ENCODE assay signal across 1 cellular context in genomic region chr17:41421116-41421515, GRCh38.
A peak's percentile ranks its signal among the peaks of the same experiment; 100 is the strongest.
TF ChIP-seq lines count a peak whose summit lies in the region.

No MANE protein-coding gene starts in this region.

TF ChIP-seq in SK-N-SH, 30 proteins besides CTCF, POLR2A, EP300 and RAD21 (continued from another document):
- TF ChIP-seq POLR2AphosphoS5 (IDR thresholded peaks at IDR 0.05; ENCODE audit: low read depth, low read length) (no peak), RFX5 (IDR thresholded peaks at IDR 0.05; ENCODE audit: low read length) (no peak), MAX (IDR thresholded peaks at IDR 0.05; ENCODE audit: low read depth) (peak; percentile 41; the same call in 1 of the 2 replicates), NFIC (IDR thresholded peaks at IDR 0.05; ENCODE audit: borderline replicate concordance) (0 out of 2 replicates have a peak, but pooled peaks have one; percentile 20), IRF3 (IDR thresholded peaks at IDR 0.05; ENCODE audit: low read depth, low read length) (no peak), FOXJ3 (CRISPR knock-in tag; IDR thresholded peaks at IDR 0.05) (no peak), EZH2phosphoT487 (IDR thresholded peaks at IDR 0.05; ENCODE audit: borderline replicate concordance, low read depth) (no peak), MXI1 (IDR thresholded peaks at IDR 0.05; ENCODE audit: low read depth, low read length) (no peak), SMC3 (IDR thresholded peaks at IDR 0.05; ENCODE audit: low read depth, low read length) (no peak), TCF12 (IDR thresholded peaks at IDR 0.05) (peak; percentile 17; the same call in 1 of the 2 replicates), JUND (IDR thresholded peaks at IDR 0.05) (peak; percentile 39; the same call in 1 of the 2 replicates), TAF1 (IDR thresholded peaks at IDR 0.05; ENCODE audit: borderline replicate concordance, low read depth, low read length) (no peak), MEF2A (IDR thresholded peaks at IDR 0.05; ENCODE audit: borderline replicate concordance, low read depth) (no peak), CHD2 (IDR thresholded peaks at IDR 0.05; ENCODE audit: low read length, partially characterized antibody) (no peak), RXRA (IDR thresholded peaks at IDR 0.05; ENCODE audit: borderline replicate concordance, low read depth) (no peak), PBX3 (IDR thresholded peaks at IDR 0.05) (0 out of 2 replicates have a peak, but pooled peaks have one; percentile 26), YY1 (IDR thresholded peaks at IDR 0.05; ENCODE audit: low read depth) (no peak), GATA2 (CRISPR knock-in tag; IDR thresholded peaks at IDR 0.05) (no peak)
- TF ChIP-seq, protein P1, sequence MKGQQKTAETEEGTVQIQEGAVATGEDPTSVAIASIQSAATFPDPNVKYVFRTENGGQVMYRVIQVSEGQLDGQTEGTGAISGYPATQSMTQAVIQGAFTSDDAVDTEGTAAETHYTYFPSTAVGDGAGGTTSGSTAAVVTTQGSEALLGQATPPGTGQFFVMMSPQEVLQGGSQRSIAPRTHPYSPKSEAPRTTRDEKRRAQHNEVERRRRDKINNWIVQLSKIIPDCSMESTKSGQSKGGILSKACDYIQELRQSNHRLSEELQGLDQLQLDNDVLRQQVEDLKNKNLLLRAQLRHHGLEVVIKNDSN (IDR thresholded peaks at IDR 0.05; ENCODE audit: borderline replicate concordance, low read depth): no peak
TF ChIP-seq in SK-N-SH: peak in this region for 6.
